Comparison of ENCODE assay signal across 26 cellular contexts in the genomic region with DNA sequence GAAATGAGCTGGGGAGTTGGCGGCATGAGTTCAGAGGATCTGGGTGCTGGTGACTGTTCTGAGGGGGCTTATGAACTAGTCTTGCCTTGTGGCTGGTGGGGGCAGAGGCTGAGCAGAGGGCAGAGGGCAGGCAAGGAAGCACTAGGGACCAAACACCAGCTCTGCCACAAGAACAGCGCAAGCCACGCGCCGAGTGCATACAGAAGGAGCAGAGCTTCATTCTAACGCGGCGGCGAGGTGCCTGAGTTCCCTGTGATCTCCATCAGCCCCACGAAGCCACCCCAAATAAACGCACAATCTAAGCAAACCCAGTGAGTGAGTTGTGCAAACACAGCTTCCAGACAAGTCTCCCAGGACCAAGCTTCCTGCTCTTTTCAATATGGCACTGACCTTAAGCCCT.
"Had no signal": no experiment of that assay in that cellular context is flagged by ENCODE, and none has a peak within 500 bp of the region (broad histone marks: within the 10 kb centered on the region; RNA-seq: fewer than 3 reads in every experiment).

No MANE protein-coding gene starts in this region.

- H3K4me1 Mint-ChIP-seq: stimulated activated naive B cell treated with anti-CD40 and anti-IgM and Interleukin-4, amounts not matched to agents 10 μg/mL and 1 μg/mL and 100 μg/mL, for 72 hours had no signal

- H3K36me3 ChIP-seq: heart right ventricle, left ventricle myocardium inferior, stomach, thyroid gland, upper lobe of right lung had no signal

- H3K27ac ChIP-seq: heart right ventricle, hepatocyte, left ventricle myocardium inferior, skin epidermis, stomach, testis, thyroid gland, upper lobe of right lung had no signal

- ATAC-seq: heart right ventricle; mucosa of descending colon; naive thymus-derived CD8-positive, alpha-beta T cell; right cardiac atrium; sciatic nerve; stimulated activated naive B cell treated with anti-CD40 and anti-IgM and Interleukin-4, amounts not matched to agents 10 μg/mL and 1 μg/mL and 100 μg/mL, for 72 hours; stimulated activated naive CD8-positive, alpha-beta T cell treated with anti-CD3 and anti-CD28 coated beads, Interleukin-15, Interleukin-2, amounts not matched to agents 100 U/mL and 50 U/mL, for 24 hours; upper lobe of right lung had no signal

- H3K36me3 Mint-ChIP-seq: naive thymus-derived CD8-positive, alpha-beta T cell; stimulated activated naive B cell treated with anti-CD40 and anti-IgM and Interleukin-4, amounts not matched to agents 10 μg/mL and 1 μg/mL and 100 μg/mL, for 72 hours had no signal

- H3K27ac Mint-ChIP-seq: naive thymus-derived CD8-positive, alpha-beta T cell; nephron; progenitor cell of endocrine pancreas; stimulated activated naive B cell treated with anti-CD40 and anti-IgM and Interleukin-4, amounts not matched to agents 10 μg/mL and 1 μg/mL and 100 μg/mL, for 72 hours had no signal

- H3K9me3 ChIP-seq: heart right ventricle, left ventricle myocardium inferior, mucosa of descending colon, stomach, testis, thyroid gland, upper lobe of right lung had no signal

- H3K9me3 Mint-ChIP-seq: naive thymus-derived CD8-positive, alpha-beta T cell; nephron; neural crest cell; stimulated activated naive B cell treated with anti-CD40 and anti-IgM and Interleukin-4, amounts not matched to agents 10 μg/mL and 1 μg/mL and 100 μg/mL, for 72 hours had no signal

- H3K27me3 ChIP-seq: hepatocyte, testis, thyroid gland, upper lobe of right lung had no signal

- H3K4me3 ChIP-seq: heart right ventricle, hepatocyte, left ventricle myocardium inferior, lung, mucosa of descending colon, skin epidermis, stomach, testis, thyroid gland, upper lobe of right lung had no signal

- H3K4me3 Mint-ChIP-seq: naive thymus-derived CD8-positive, alpha-beta T cell; nephron; neural crest cell; stimulated activated naive B cell treated with anti-CD40 and anti-IgM and Interleukin-4, amounts not matched to agents 10 μg/mL and 1 μg/mL and 100 μg/mL, for 72 hours had no signal

- DNase-seq: heart right ventricle; islet precursor cell; left ventricle myocardium inferior; mesendoderm; midbrain; mucosa of descending colon; naive thymus-derived CD8-positive, alpha-beta T cell; right cardiac atrium; stimulated activated CD4-positive, alpha-beta T cell treated with anti-CD3 and anti-CD28 coated beads, Interleukin-12 subunit alpha, Interleukin-12 subunit beta, amount 100 ng/mL, for 4 hours; stimulated activated CD4-positive, alpha-beta T cell treated with anti-CD3 and anti-CD28 coated beads, Interleukin-15, amount 100 ng/mL, for 24 hours; stimulated activated CD4-positive, alpha-beta T cell treated with anti-CD3 and anti-CD28 coated beads, Interleukin-2, amount 100 ng/mL, for 24 hours; stimulated activated CD4-positive, alpha-beta T cell treated with anti-CD3 and anti-CD28 coated beads, Interleukin-4, amount 100 ng/mL, for 1 hour; stimulated activated naive B cell treated with anti-CD40 and anti-IgM and Interleukin-4, amounts not matched to agents 10 μg/mL and 1 μg/mL and 100 μg/mL, for 72 hours; stimulated activated naive CD8-positive, alpha-beta T cell treated with anti-CD3 and anti-CD28 coated beads, Interleukin-15, Interleukin-2, amounts not matched to agents 100 U/mL and 50 U/mL, for 24 hours; stomach; testis; thyroid gland; trophoblast cell; upper lobe of right lung had no signal

- H3K4me1 ChIP-seq: heart right ventricle, left ventricle myocardium inferior, stomach, testis, thyroid gland, upper lobe of right lung had no signal
